6 cellular contexts compared by ENCODE assay signal in the genomic region with DNA sequence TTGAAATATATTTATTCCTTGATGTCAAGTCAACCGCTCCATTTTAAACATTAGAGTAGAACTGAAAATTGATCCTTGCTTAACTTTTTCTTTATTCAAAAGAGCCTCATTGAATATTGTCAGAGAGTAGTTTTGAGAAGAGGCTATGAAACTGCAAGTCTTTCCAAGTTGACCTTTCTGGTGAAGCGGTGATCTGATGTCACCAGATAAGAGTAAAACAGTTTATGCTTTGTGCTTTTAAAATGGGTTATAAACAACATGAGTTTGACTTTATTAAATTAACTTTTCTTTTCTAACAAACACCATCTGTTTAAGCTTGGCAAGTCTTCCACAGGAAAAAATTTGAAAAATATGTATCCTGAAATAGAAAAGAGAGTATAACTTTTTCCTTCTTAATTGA.
"Had no signal": no experiment of that assay in that cellular context is flagged by ENCODE, and none has a peak within 500 bp of the region (broad histone marks: within the 10 kb centered on the region; RNA-seq: fewer than 3 reads in every experiment).

No MANE protein-coding gene starts in this region.

- DNase-seq: H9, HCEC 1CT, IMR-90, KG1 had no signal

- ATAC-seq: GM23338, K562 had no signal

- H3K4me3 ChIP-seq: GM23338, K562 had no signal
